ENCODE assay signal across 1 cellular context in genomic region chrX:39953879-39954278, GRCh38.
TF ChIP-seq lines count a peak whose summit lies in the region.

No MANE protein-coding gene starts in this region.

TF ChIP-seq in H1, 55 proteins besides CTCF, POLR2A, EP300 and RAD21 (continued from another document):
- no peak for TF ChIP-seq E2F6 (IDR thresholded peaks at IDR 0.05)
- no peak for TF ChIP-seq POLR2AphosphoS5 (IDR thresholded peaks at IDR 0.05; ENCODE audit: low read depth, low read length)
- no peak for TF ChIP-seq CHD1 (IDR thresholded peaks at IDR 0.05; ENCODE audit: low read depth, low read length)
- TF ChIP-seq TAF7 (optimal IDR thresholded peaks at IDR 0.05; ENCODE audit: borderline replicate concordance, low read depth, low read length): no peak
- TF ChIP-seq EGR1 (IDR thresholded peaks at IDR 0.05; ENCODE audit: borderline replicate concordance, low read depth, low read length): no peak
- no peak for TF ChIP-seq ATF3 (IDR thresholded peaks at IDR 0.05; ENCODE audit: insufficient read depth, low read depth, low read length)
- TF ChIP-seq SP1 (IDR thresholded peaks at IDR 0.05; ENCODE audit: low read depth, low read length): no peak
- no peak for TF ChIP-seq CBX5 (IDR thresholded peaks at IDR 0.05; ENCODE audit: low read depth, low read length)
- no peak for TF ChIP-seq CHD7 (IDR thresholded peaks at IDR 0.05; ENCODE audit: insufficient replicate concordance, low read length)
